Comparison of ENCODE assay signal across 10 cellular contexts in genomic region chr12:25533150-25533549, GRCh38. TPM values are rescaled to one million over a fixed set of nuclear protein-coding genes. Genes with fewer than 3 reads are reported as not detected.
"Had no signal": no experiment of that assay in that cellular context is flagged by ENCODE, and none has a peak within 500 bp of the region (broad histone marks: within the 10 kb centered on the region; RNA-seq: fewer than 3 reads in every experiment).

No MANE protein-coding gene starts in this region.

- H3K4me3 ChIP-seq: GM23338, HAP-1, K562 had no signal

- DNase-seq: H7, HFFc6, KG1 had no signal

- H3K4me1 Mint-ChIP-seq: GM23338 had no signal

- H3K27ac ChIP-seq: HL-60 had no signal

- H3K4me1 ChIP-seq: HAP-1 had no signal

- ATAC-seq: GM23338, HCT116, K562 had no signal

- H3K4me3 Mint-ChIP-seq: GM23338, HFFc6 had no signal

- H3K9me3 Mint-ChIP-seq: HFFc6 had no signal

- H3K9me3 ChIP-seq: HAP-1 had no signal

- H3K36me3 ChIP-seq: HAP-1 had no signal

RNA-seq across cellular contexts. Expression of gene LMNTD1, which starts 19.9 kb away (rescaled TPM):
- total RNA-seq: GM23338, H1, HT1080, K562 had no signal
- polyA plus RNA-seq: GM23338, H1, K562 had no signal
